8 cellular contexts compared by ENCODE assay signal in genomic region chr2:231800493-231801091, GRCh38. TPM values are rescaled to one million over a fixed set of nuclear protein-coding genes. Genes with fewer than 3 reads are reported as not detected.
A peak's percentile ranks its signal among the peaks of the same experiment; 100 is the strongest.
DNase-seq lines count a peak whose midpoint lies in the region; ATAC-seq lines count a peak whose summit lies in the region.

No MANE protein-coding gene starts in this region.

- no peaks in the 10 kb centered on the region for H3K27me3 Mint-ChIP-seq in activated naive CD8-positive, alpha-beta T cell treated with anti-CD3 and anti-CD28 coated beads for 36 hours

- peak; percentile 32 for ATAC-seq in stimulated activated naive CD8-positive, alpha-beta T cell treated with anti-CD3 and anti-CD28 coated beads, Interleukin-15, Interleukin-2, amounts not matched to agents 100 U/mL and 50 U/mL, for 24 hours
- ATAC-seq in HG03135 (IDR thresholded peaks at IDR 0.05; ENCODE audit: unreplicated experiment), result no peak
- no peak for ATAC-seq in HG02759 (IDR thresholded peaks at IDR 0.05; ENCODE audit: unreplicated experiment)

- no peaks in the 10 kb centered on the region for H3K9me3 Mint-ChIP-seq in activated naive CD8-positive, alpha-beta T cell treated with anti-CD3 and anti-CD28 coated beads for 36 hours

- no peaks in the 10 kb centered on the region for H3K4me1 Mint-ChIP-seq in activated naive CD8-positive, alpha-beta T cell treated with anti-CD3 and anti-CD28 coated beads for 36 hours

- DNase-seq in SIG-M5 treated with dmso at 0.1 percent for 504 hours (lab: John Stamatoyannopoulos, UW; ENCODE audit: unreplicated experiment) (peak; percentile 47), SIG-M5 (lab: John Stamatoyannopoulos, UW) (no peak), NCI-H345 treated with DMSO at 0.1 percent for 48 hours (lab: John Stamatoyannopoulos, UW; ENCODE audit: unreplicated experiment) (peak; percentile 24), iris pigment epithelial cell (ENCODE audit: low read depth) (peak; percentile 50)
- peak; percentile 29 for DNase-seq in activated naive CD8-positive, alpha-beta T cell treated with anti-CD3 and anti-CD28 coated beads for 36 hours
- peak; percentile 64 for DNase-seq in stimulated activated naive CD8-positive, alpha-beta T cell treated with anti-CD3 and anti-CD28 coated beads, Interleukin-15, Interleukin-2, amounts not matched to agents 100 U/mL and 50 U/mL, for 24 hours

- H3K4me3 Mint-ChIP-seq in activated naive CD8-positive, alpha-beta T cell treated with anti-CD3 and anti-CD28 coated beads for 36 hours, result no peak overlapping the region

- peaks cover 18% of the 10 kb centered on the region for H3K36me3 Mint-ChIP-seq in activated naive CD8-positive, alpha-beta T cell treated with anti-CD3 and anti-CD28 coated beads for 36 hours

- H3K27ac Mint-ChIP-seq in activated naive CD8-positive, alpha-beta T cell treated with anti-CD3 and anti-CD28 coated beads for 36 hours, result no peak overlapping the region

RNA-seq across cellular contexts. Expression of gene COPS7B, which starts 14.3 kb away (rescaled TPM):
- total RNA-seq in activated naive CD8-positive, alpha-beta T cell treated with anti-CD3 and anti-CD28 coated beads for 36 hours, result 10 to 100 TPM; 50.2 to 55.2 TPM

RNA-seq across cellular contexts. Expression of gene PDE6D, which starts 19.5 kb away (rescaled TPM):
- 10 to 100 TPM; 23.6 to 26.4 TPM for total RNA-seq in activated naive CD8-positive, alpha-beta T cell treated with anti-CD3 and anti-CD28 coated beads for 36 hours
